ENCODE assay signal across 18 cellular contexts in the genomic region with DNA sequence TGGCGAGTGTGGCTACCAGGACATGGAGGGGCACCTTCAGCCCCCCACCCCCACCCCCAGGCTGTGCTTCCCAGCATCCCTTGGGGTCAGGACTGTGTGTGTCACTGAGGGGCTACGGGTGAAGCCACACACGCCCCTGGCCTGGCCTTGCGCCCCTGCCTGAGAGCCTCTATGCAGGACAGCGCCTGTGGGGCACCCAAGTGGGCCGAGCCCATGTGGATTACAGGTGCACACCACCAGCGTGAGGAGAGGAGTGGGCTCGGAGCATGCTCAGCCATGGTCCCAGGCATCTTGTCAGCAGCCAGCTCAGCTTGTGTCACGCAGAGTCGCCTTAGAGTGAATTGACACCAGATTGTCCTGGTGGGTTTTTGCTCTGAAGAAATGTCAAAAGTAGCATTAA.
"Had no signal": no experiment of that assay in that cellular context is flagged by ENCODE, and none has a peak within 500 bp of the region (broad histone marks: within the 10 kb centered on the region; RNA-seq: fewer than 3 reads in every experiment).

No MANE protein-coding gene starts in this region.

- H3K4me2 ChIP-seq: SK-N-SH had no signal

- H3K9ac ChIP-seq: SK-N-SH had no signal

- FAIRE-seq: RCC 7860 had no signal

- H3K27ac ChIP-seq: HL-60 had no signal

- H3K9me3 ChIP-seq: SK-N-SH had no signal

- DNase-seq: KBM-7, NCI-H1048, NCI-H1105, NCI-H1417, NCI-H1436 treated with DMSO at 0.1 percent for 48 hours, NCI-H1694, NCI-H187 treated with DMSO at 0.1 percent for 48 hours, NCI-H2029 treated with DMSO at 0.1 percent for 48 hours, NCI-H2227 treated with DMSO at 0.1 percent for 48 hours, NCI-H510A, NCI-H524 treated with DMSO at 0.1 percent for 48 hours, NCI-H774, RPMI8226, SHP77, SW 1271 had no signal
